12 cellular contexts compared by ENCODE assay signal in the genomic region with DNA sequence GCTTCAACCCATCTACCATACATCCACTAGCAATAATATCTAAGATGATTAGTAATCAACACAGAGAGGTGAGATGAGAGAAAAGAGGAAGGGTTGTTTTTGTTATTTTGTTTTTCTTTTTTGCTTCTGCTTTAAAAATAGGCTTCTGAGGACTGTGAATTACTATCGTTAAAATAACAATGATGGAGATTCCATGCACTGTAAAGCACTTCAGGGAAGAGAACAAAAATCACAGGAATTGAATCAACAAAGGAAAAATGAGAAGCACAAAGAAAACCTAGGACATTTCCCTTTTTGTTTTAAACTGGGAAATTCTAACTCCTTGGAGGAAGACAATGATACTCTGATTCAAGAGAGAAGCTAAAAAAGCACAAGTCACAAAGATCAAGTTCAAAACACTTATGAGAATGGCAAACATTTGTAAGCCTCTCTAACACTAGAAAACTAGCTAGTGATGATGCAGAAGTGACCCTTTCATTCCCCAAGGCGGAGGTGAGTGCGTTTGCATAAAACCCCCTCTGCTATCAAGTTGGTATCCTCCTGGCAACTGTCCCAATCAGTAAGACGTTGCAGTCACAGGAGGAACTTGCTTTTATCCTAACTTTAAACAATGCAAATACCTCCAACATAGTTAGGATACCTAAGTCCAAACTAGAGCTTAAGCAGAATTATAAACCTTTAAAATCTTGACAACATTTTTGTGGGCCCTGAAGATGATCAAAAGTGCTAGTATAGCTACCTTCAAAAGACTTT.
DNase-seq lines count a peak whose midpoint lies in the region; ATAC-seq, FAIRE-seq and TF ChIP-seq lines count a peak whose summit lies in the region.
"Had no signal": no experiment of that assay in that cellular context is flagged by ENCODE, and none has a peak within 500 bp of the region (broad histone marks: within the 10 kb centered on the region; RNA-seq: fewer than 3 reads in every experiment).

No MANE protein-coding gene starts in this region.

- H3K79me2 ChIP-seq in K562 (ENCODE audit: control insufficient read depth, insufficient read depth, low read length), result no peaks in the 10 kb centered on the region
- H3K79me2 ChIP-seq in SK-N-SH (ENCODE audit: insufficient read depth), result no peaks in the 10 kb centered on the region

- H3K4me3 ChIP-seq in HUES64 (ENCODE audit: low read length) (peak overlapping the region; percentile 22), K562 (no peak overlapping the region), SK-N-SH (ENCODE audit: low read depth in 2 of 2, low read length in 1 of 2) (no peak overlapping the region)
- H3K4me3 ChIP-seq: MG63, right lobe of liver, upper lobe of left lung had no signal

- H4K20me1 ChIP-seq in K562 (replicated peaks; ENCODE audit: control insufficient read depth, insufficient read depth, low read length), result no peaks in the 10 kb centered on the region
- H4K20me1 ChIP-seq in SK-N-SH (ENCODE audit: insufficient read depth), result no peaks in the 10 kb centered on the region

- H3K4me2 ChIP-seq in K562 (ENCODE audit: insufficient read depth, low read length), result no peak overlapping the region
- H3K4me2 ChIP-seq in SK-N-SH, result no peak overlapping the region

- H3K36me3 ChIP-seq in HUES64 (ENCODE audit: insufficient read depth, low read length) (peaks cover 4% of the 10 kb centered on the region; the same call in 1 of the 2 replicates), K562 (ENCODE audit: control insufficient read depth, insufficient read depth, low read length) (no peaks in the 10 kb centered on the region), SK-N-SH (replicated peaks in 1 of 2; ENCODE audit: control insufficient read depth in 1 of 2, insufficient read depth in 2 of 2, low read length in 1 of 2) (peaks cover 40 to 53% of the 10 kb centered on the region in 2 experiments)
- H3K36me3 ChIP-seq: MG63 had no signal

- TF ChIP-seq RAD21 in K562 (CRISPR knock-in tag; conservative IDR thresholded peaks at IDR 0.05 in 1 of 2, IDR thresholded peaks at IDR 0.05 in 1 of 2), result no peak
- TF ChIP-seq RAD21 in SK-N-SH (IDR thresholded peaks at IDR 0.05; ENCODE audit: low read length), result no peak

- TF ChIP-seq CTCF in K562 (IDR thresholded peaks at IDR 0.05 in 2 of 3, conservative IDR thresholded peaks at IDR 0.05 in 1 of 3; ENCODE audit: insufficient read depth in 2 of 3, low read depth in 1 of 3, low read length in 3 of 3) (no peak), SK-N-SH (IDR thresholded peaks at IDR 0.05) (no peak)

- CTCF ChIA-PET in K562 (lab: Yijun Ruan, JAX; ENCODE audit: low intra/inter-chr PET ratio) (no interaction called here), SK-N-SH (lab: Yijun Ruan, JAX) (interaction anchor here (1.2 kb wide), 1 partner anchor 16 kb away, joined by 3 read pairs; no protein-coding TSS in a partner anchor)

- no TSS peak for BruUV-seq in K562 (replicated peaks; lab: Mats Ljungman, UMichigan)

- H3K27ac ChIP-seq in HUES64 (ENCODE audit: low read depth, low read length) (peak overlapping the region; percentile 94), K562 (ENCODE audit: extremely low read depth, low read depth, low read length) (no peak overlapping the region), SK-N-SH (ENCODE audit: low read depth in 2 of 2, low read length in 1 of 2) (no peak overlapping the region)
- H3K27ac ChIP-seq: right lobe of liver had no signal

- ATAC-seq in K562 (no peak), GM21737 (IDR thresholded peaks at IDR 0.05; ENCODE audit: unreplicated experiment) (no peak)

- no peaks in the 10 kb centered on the region for H3K9me3 ChIP-seq in HUES64 (ENCODE audit: insufficient read depth, low read depth, low read length)
- no peaks in the 10 kb centered on the region for H3K9me3 ChIP-seq in K562 (replicated peaks; ENCODE audit: control insufficient read depth, insufficient read depth, low read depth, low read length)
- H3K9me3 ChIP-seq in SK-N-SH, result no peaks in the 10 kb centered on the region
- H3K9me3 ChIP-seq: MG63, right lobe of liver, upper lobe of left lung had no signal

- peaks cover 7% of the 10 kb centered on the region for H3F3A ChIP-seq in SK-N-SH (replicated peaks; ENCODE audit: insufficient read depth)

- H3K4me1 ChIP-seq in HUES64 (ENCODE audit: insufficient read depth, low read length) (peaks cover 58% of the 10 kb centered on the region), K562 (replicated peaks in 1 of 2; ENCODE audit: control insufficient read depth in 2 of 2, insufficient read depth in 2 of 2, low read length in 2 of 2) (no peaks in the 10 kb centered on the region), SK-N-SH (ENCODE audit: control insufficient read depth in 1 of 2, insufficient read depth in 2 of 2, low read depth in 1 of 2, low read length in 1 of 2) (peaks cover 0 to 15% of the 10 kb centered on the region in 2 experiments; a peak in 1 of 4 replicates)

- WGBS in HUES64, result under 1% methylated on average over 4 of the region's 4 CpGs
- 0% methylated on average over 4 of the region's 4 CpGs for WGBS in K562 (ENCODE audit: insufficient coverage, low coverage, missing lambda C conversion rate)
- WGBS in SK-N-SH (ENCODE audit: low lambda C conversion rate), result 67% methylated on average over 4 of the region's 4 CpGs

- no peak for TF ChIP-seq POLR2A in K562 (conservative IDR thresholded peaks at IDR 0.05)

- H2AFZ ChIP-seq in K562 (ENCODE audit: low read depth, low read length) (no peak overlapping the region), SK-N-SH (ENCODE audit: low read depth) (no peak overlapping the region)

- peak overlapping the region; percentile 52 for H3K9ac ChIP-seq in HUES64 (ENCODE audit: low read depth, low read length)
- no peak overlapping the region for H3K9ac ChIP-seq in K562 (ENCODE audit: insufficient read depth in 1 of 2, low read depth in 2 of 2, low read length in 2 of 2)
- no peak overlapping the region for H3K9ac ChIP-seq in SK-N-SH

- no peaks in the 10 kb centered on the region for H3K9me2 ChIP-seq in SK-N-SH

- POLR2A ChIA-PET in K562 (lab: Yijun Ruan, JAX) (no interaction called here), SK-N-SH (lab: Yijun Ruan, JAX) (no interaction called here)

- TF ChIP-seq EP300 in K562 (IDR thresholded peaks at IDR 0.05; ENCODE audit: low read length) (no peak), SK-N-SH (IDR thresholded peaks at IDR 0.05; ENCODE audit: borderline replicate concordance in 1 of 2, low read depth in 1 of 2, low read length in 1 of 2) (no peak)

- DNase-seq in ELF-1 (ENCODE audit: low read depth, low spot score), result peak; percentile 72
- no peak for DNase-seq in K562 (ENCODE audit: extremely low read depth in 1 of 4, low spot score in 3 of 4)
- DNase-seq in lung microvascular endothelial cell (ENCODE audit: low read depth in 2 of 2), result peak; percentile 34 to 96
- no peak for DNase-seq in SIG-M5 (lab: John Stamatoyannopoulos, UW)
- no peak for DNase-seq in superior temporal gyrus (ENCODE audit: extremely low spot score)
- no peak for DNase-seq in SK-N-SH
- DNase-seq: MG63, right lobe of liver, upper lobe of left lung had no signal

- in situ Hi-C loops in K562 (cut with MboI), result no loop called here

- no peaks in the 10 kb centered on the region for H3K27me3 ChIP-seq in HUES64 (ENCODE audit: insufficient read depth, low read length)
- H3K27me3 ChIP-seq in K562 (ENCODE audit: control insufficient read depth in 2 of 2, insufficient read depth in 2 of 2, low read length in 2 of 2), result no peaks in the 10 kb centered on the region
- H3K27me3 ChIP-seq in SK-N-SH (ENCODE audit: insufficient read depth), result no peaks in the 10 kb centered on the region
- H3K27me3 ChIP-seq: MG63, right lobe of liver, upper lobe of left lung had no signal

- no peaks in the 10 kb centered on the region for H3K9me1 ChIP-seq in K562 (ENCODE audit: control insufficient read depth, insufficient read depth, low read length)

- intact Hi-C loops in K562 (cut with micrococcal nuclease), result no loop called here

- FAIRE-seq in K562 (lab: Jason Lieb, UNC), result no peak
- FAIRE-seq: TTC549 had no signal

TF ChIP-seq in K562, 482 proteins besides CTCF, POLR2A, EP300 and RAD21 (continues in another document):
- TF ChIP-seq MEF2A (IDR thresholded peaks at IDR 0.05; ENCODE audit: control insufficient read depth, low read depth, low read length), result no peak
- TF ChIP-seq TEAD2 (tag; IDR thresholded peaks at IDR 0.05), result no peak

TF ChIP-seq in SK-N-SH, 30 proteins besides CTCF, POLR2A, EP300 and RAD21:
- TF ChIP-seq GATA2 (CRISPR knock-in tag; IDR thresholded peaks at IDR 0.05) (no peak), TCF12 (IDR thresholded peaks at IDR 0.05) (no peak), FOXJ3 (CRISPR knock-in tag; IDR thresholded peaks at IDR 0.05) (no peak), ELF1 (IDR thresholded peaks at IDR 0.05) (no peak), RXRA (IDR thresholded peaks at IDR 0.05; ENCODE audit: borderline replicate concordance, low read depth) (no peak)

Comparison
In these comparisons a context has a peak if more than half of its experiments do, and no peak if none do; other contexts are left out.
1. DNase-seq: peak in ELF-1 (single experiment) and lung microvascular endothelial cell (2 of 2); none in K562 (0 of 4), SIG-M5 (single experiment), superior temporal gyrus (single experiment) and SK-N-SH (single experiment).